Comparison of ENCODE assay signal across 8 cellular contexts in the genomic region with DNA sequence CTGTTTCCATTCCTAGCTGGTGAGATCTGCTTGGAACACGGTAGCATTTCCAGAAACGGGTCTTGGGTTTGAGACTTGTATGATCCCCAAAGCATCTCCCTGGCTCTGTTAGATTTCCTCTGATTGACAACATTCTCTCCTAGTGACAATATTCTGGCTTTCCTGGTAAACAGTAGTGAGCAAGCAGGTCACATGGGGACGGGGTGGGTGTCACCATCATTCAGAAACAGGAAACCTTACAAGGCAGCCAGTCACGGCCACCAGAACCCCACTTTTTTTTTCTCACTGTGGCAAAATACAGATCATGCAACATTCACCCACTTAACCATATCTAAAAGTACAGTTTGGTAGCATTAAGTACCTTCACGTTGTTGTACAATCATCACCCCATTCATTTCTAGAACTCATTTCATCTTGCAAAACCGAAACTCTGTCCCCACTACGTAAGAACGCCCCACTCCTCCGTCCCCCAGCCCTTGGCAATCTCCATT.
DNase-seq lines count a peak whose midpoint lies in the region; ATAC-seq, FAIRE-seq and TF ChIP-seq lines count a peak whose summit lies in the region.

No MANE protein-coding gene starts in this region.

- H3K79me2 ChIP-seq in HepG2 (ENCODE audit: insufficient read depth, low read length), result no peaks in the 10 kb centered on the region

- CTCF ChIA-PET in HepG2 (lab: Yijun Ruan, JAX; ENCODE audit: low intra/inter-chr PET ratio, low total read pairs), result no interaction called here

- no peaks in the 10 kb centered on the region for H3K36me3 ChIP-seq in HepG2 (replicated peaks in 1 of 2; ENCODE audit: control insufficient read depth in 1 of 2, insufficient read depth in 2 of 2, low read length in 2 of 2)
- no peaks in the 10 kb centered on the region for H3K36me3 ChIP-seq in tibial artery

- H3K27ac ChIP-seq in HepG2 (ENCODE audit: extremely low read length, insufficient read depth, low read length) (peak overlapping the region; percentile 12), tibial artery (no peak overlapping the region)

- TF ChIP-seq POLR2A in HepG2 (IDR thresholded peaks at IDR 0.05; ENCODE audit: insufficient read depth in 1 of 2, low read depth in 2 of 2, low read length in 2 of 2) (no peak), H54 (IDR thresholded peaks at IDR 0.05; ENCODE audit: low read depth, low read length) (no peak)

- ATAC-seq in Right ventricle myocardium inferior, result peak; percentile 47
- no peak for ATAC-seq in HepG2
- ATAC-seq in HG03442 (IDR thresholded peaks at IDR 0.05; ENCODE audit: unreplicated experiment), result no peak
- ATAC-seq in GM18861 (IDR thresholded peaks at IDR 0.05; ENCODE audit: unreplicated experiment), result no peak

- H3K4me1 ChIP-seq in HepG2 (ENCODE audit: insufficient read depth, low read length) (peaks cover 77% of the 10 kb centered on the region), tibial artery (peaks cover 0 to 3% (median 0%) of the 10 kb centered on the region in 4 donors)

- no peaks in the 10 kb centered on the region for H4K20me1 ChIP-seq in HepG2 (ENCODE audit: insufficient read depth, low read length)

- WGBS in HepG2 (ENCODE audit: low lambda C conversion rate), result 79% methylated on average over 9 of the region's 9 CpGs

- POLR2A ChIA-PET in HepG2 (lab: Yijun Ruan, JAX), result no interaction called here

- DNase-seq in Right ventricle myocardium inferior (ENCODE audit: missing footprints), result peak; percentile 73
- no peak for DNase-seq in cardiac septum (ENCODE audit: low spot score)
- DNase-seq in activated T-helper 9 cell treated with anti-CD3 and anti-CD28 coated beads, Interleukin-2, amount 50 U/mL, for 16 hours (ENCODE audit: low read depth), result peak; percentile 28
- DNase-seq in HepG2 (ENCODE audit: low spot score), result no peak
- peak; percentile 61 to 63 for DNase-seq in tibial artery
- no peak for DNase-seq in H54 (ENCODE audit: insufficient read length, low spot score)

- TF ChIP-seq EP300 in HepG2 (IDR thresholded peaks at IDR 0.05; ENCODE audit: low read depth in 2 of 2, low read length in 2 of 2) (no peak), HepG2 (CRISPR knock-in tag; IDR thresholded peaks at IDR 0.05; ENCODE audit: borderline replicate concordance) (no peak)

- no TSS peak for BruUV-seq in HepG2 (replicated peaks; lab: Mats Ljungman, UMichigan)

- no peaks in the 10 kb centered on the region for H3K27me3 ChIP-seq in HepG2 (ENCODE audit: control insufficient read depth in 1 of 2, insufficient read depth in 2 of 2, low read length in 2 of 2)
- H3K27me3 ChIP-seq in tibial artery, result peaks cover 0 to 69% of the 10 kb centered on the region in 2 donors

- H3K4me3 ChIP-seq in HepG2 (replicated peaks in 1 of 3; ENCODE audit: insufficient read depth in 1 of 3, low read depth in 2 of 3, low read length in 3 of 3), result no peak overlapping the region
- H3K4me3 ChIP-seq in tibial artery, result no peak overlapping the region

- no peak for TF ChIP-seq RAD21 in HepG2 (CRISPR knock-in tag; IDR thresholded peaks at IDR 0.05)

- H3K4me2 ChIP-seq in HepG2 (ENCODE audit: low read depth, low read length), result peak overlapping the region; percentile 10; the same call in 1 of the 2 replicates

- TF ChIP-seq CTCF in HepG2 (CRISPR knock-in tag; IDR thresholded peaks at IDR 0.05), result no peak
- no peak for TF ChIP-seq CTCF in tibial artery (IDR thresholded peaks at IDR 0.05)

- H3K9me3 ChIP-seq in HepG2 (ENCODE audit: low read length) (no peaks in the 10 kb centered on the region), tibial artery (no peaks in the 10 kb centered on the region)

- no peak overlapping the region for H2AFZ ChIP-seq in HepG2 (ENCODE audit: low read length)

- peak; percentile 21 for FAIRE-seq in HepG2 (lab: Jason Lieb, UNC)
- no peak for FAIRE-seq in H54 (lab: Jason Lieb, UNC)

- in situ Hi-C loops in HepG2 (cut with HindIII; ENCODE audit: extremely low pct_ligation_motif_present, low pct_unique_long_range_greater_than_20kb), result no loop called here

- intact Hi-C loops in Right ventricle myocardium inferior (cut with DNase I), result no loop called here
- intact Hi-C loops in cardiac septum (cut with DNase I), result no loop called here
- intact Hi-C loops in HepG2 (cut with micrococcal nuclease; ENCODE audit: unreplicated experiment), result no loop called here
- intact Hi-C loops in tibial artery (cut with DNase I; ENCODE audit: low total_unique reads), result no loop called here

- no peak overlapping the region for H3K9ac ChIP-seq in HepG2 (ENCODE audit: insufficient read depth, low read depth, low read length)

TF ChIP-seq in HepG2, 621 proteins besides CTCF, POLR2A, EP300 and RAD21:
- no peak for TF ChIP-seq TCF7 (IDR thresholded peaks at IDR 0.05; ENCODE audit: low read depth)
- TF ChIP-seq ARID2 (CRISPR knock-in tag; IDR thresholded peaks at IDR 0.05; ENCODE audit: borderline replicate concordance), result no peak
- TF ChIP-seq SAP130 (CRISPR knock-in tag; IDR thresholded peaks at IDR 0.05; ENCODE audit: low read depth), result 0 out of 2 replicates have a peak, but pooled peaks have one; percentile 28
- no peak for TF ChIP-seq KAT2B (IDR thresholded peaks at IDR 0.05; ENCODE audit: borderline replicate concordance, low read depth, low read length)
- TF ChIP-seq, protein P1, sequence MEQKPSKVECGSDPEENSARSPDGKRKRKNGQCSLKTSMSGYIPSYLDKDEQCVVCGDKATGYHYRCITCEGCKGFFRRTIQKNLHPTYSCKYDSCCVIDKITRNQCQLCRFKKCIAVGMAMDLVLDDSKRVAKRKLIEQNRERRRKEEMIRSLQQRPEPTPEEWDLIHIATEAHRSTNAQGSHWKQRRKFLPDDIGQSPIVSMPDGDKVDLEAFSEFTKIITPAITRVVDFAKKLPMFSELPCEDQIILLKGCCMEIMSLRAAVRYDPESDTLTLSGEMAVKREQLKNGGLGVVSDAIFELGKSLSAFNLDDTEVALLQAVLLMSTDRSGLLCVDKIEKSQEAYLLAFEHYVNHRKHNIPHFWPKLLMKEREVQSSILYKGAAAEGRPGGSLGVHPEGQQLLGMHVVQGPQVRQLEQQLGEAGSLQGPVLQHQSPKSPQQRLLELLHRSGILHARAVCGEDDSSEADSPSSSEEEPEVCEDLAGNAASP (CRISPR knock-in tag; IDR thresholded peaks at IDR 0.05; ENCODE audit: borderline replicate concordance), result peak; percentile 50; the same call in 1 of the 2 replicates
TF ChIP-seq in HepG2: peak in this region for 2.

Comparison
In these comparisons a context has a peak if more than half of its experiments do, and no peak if none do; other contexts are left out.
1. DNase-seq: peak in Right ventricle myocardium inferior (single experiment), activated T-helper 9 cell treated with anti-CD3 and anti-CD28 coated beads, Interleukin-2, amount 50 U/mL, for 16 hours (single experiment) and tibial artery (2 of 2); none in cardiac septum (single experiment), HepG2 (single experiment) and H54 (single experiment).